ENCODE assay signal across 8 cellular contexts in the genomic region with DNA sequence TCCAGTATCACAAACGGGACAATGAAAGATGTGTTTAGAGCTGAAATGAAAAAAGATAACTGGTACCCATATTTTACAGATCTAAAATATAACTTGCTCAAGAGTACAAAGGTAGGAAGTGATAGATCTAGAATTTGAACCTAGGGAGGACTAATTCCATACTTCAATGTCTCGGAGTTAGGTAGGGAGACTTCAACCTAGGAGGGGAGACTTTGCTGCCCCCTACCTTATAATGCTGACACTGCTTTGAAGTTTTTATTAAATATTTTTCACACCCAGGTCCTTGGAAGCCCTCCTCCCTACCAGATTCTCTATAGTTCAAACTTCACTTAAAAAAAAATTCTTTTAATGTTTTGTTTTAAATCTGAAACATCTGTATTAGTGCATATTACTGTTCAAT. TPM values are rescaled to one million over a fixed set of nuclear protein-coding genes. Genes with fewer than 3 reads are reported as not detected.
DNase-seq lines count a peak whose midpoint lies in the region; ATAC-seq and TF ChIP-seq lines count a peak whose summit lies in the region.

No MANE protein-coding gene starts in this region.

- H4K20me1 ChIP-seq in DOHH2 (ENCODE audit: control insufficient read depth, insufficient read depth, low read depth, low read length) (no peaks in the 10 kb centered on the region), Karpas-422 (ENCODE audit: insufficient read depth, low read depth, low read length) (no peaks in the 10 kb centered on the region), mammary epithelial cell (ENCODE audit: insufficient read depth, low read length) (no peaks in the 10 kb centered on the region)

- DNase-seq in Karpas-422 (peak; percentile 71), mammary epithelial cell (no peak), mesothelial cell of epicardium (ENCODE audit: low spot score in 2 of 2, unreplicated experiment in 2 of 2) (no peak)
- no peak for DNase-seq in stimulated activated CD4-positive, alpha-beta T cell treated with anti-CD3 and anti-CD28 coated beads, Interleukin-15, amount 100 ng/mL, for 24 hours
- DNase-seq in naive thymus-derived CD8-positive, alpha-beta T cell: no peak

- POLR2A ChIA-PET in naive thymus-derived CD8-positive, alpha-beta T cell (lab: Charles Lee): no interaction called here

- in situ Hi-C loops in mammary epithelial cell (cut with MboI; ENCODE audit: low sequenced_read_pairs in 2 of 2): no loop called here

- H3K4me1 ChIP-seq in DOHH2 (ENCODE audit: control insufficient read depth, low read length): no peaks in the 10 kb centered on the region
- peaks cover 3% of the 10 kb centered on the region; the same call in 1 of the 2 replicates for H3K4me1 ChIP-seq in Karpas-422 (ENCODE audit: low read length)
- no peaks in the 10 kb centered on the region for H3K4me1 ChIP-seq in mammary epithelial cell (ENCODE audit: insufficient read depth, low read length)

- H3K27ac ChIP-seq in DOHH2 (ENCODE audit: low read depth, low read length) (no peak overlapping the region), Karpas-422 (ENCODE audit: low read length) (no peak overlapping the region), mammary epithelial cell (ENCODE audit: insufficient read depth, low read depth, low read length) (no peak overlapping the region)

- H3K4me3 ChIP-seq in DOHH2 (ENCODE audit: low read length) (no peak overlapping the region), Karpas-422 (ENCODE audit: low read length) (no peak overlapping the region), mammary epithelial cell (replicated peaks in 1 of 3; ENCODE audit: insufficient read depth in 1 of 3, low read depth in 2 of 3, low read length in 3 of 3) (no peak overlapping the region)

- no peaks in the 10 kb centered on the region for H3F3A ChIP-seq in DOHH2 (ENCODE audit: control insufficient read depth, insufficient read depth)

- H3K4me3 Mint-ChIP-seq in mesothelial cell of epicardium: no peak overlapping the region
- H3K4me3 Mint-ChIP-seq in naive thymus-derived CD8-positive, alpha-beta T cell: no peak overlapping the region

- peaks cover 30% of the 10 kb centered on the region for H3K4me1 Mint-ChIP-seq in mesothelial cell of epicardium
- peaks cover 5 to 15% (median 9%) of the 10 kb centered on the region in 4 donors for H3K4me1 Mint-ChIP-seq in naive thymus-derived CD8-positive, alpha-beta T cell

- ATAC-seq in HG02852 (IDR thresholded peaks at IDR 0.05; ENCODE audit: unreplicated experiment) (no peak), GM21515 (IDR thresholded peaks at IDR 0.05; ENCODE audit: unreplicated experiment) (no peak)
- ATAC-seq in naive thymus-derived CD8-positive, alpha-beta T cell: no peak

- BruUV-seq in mammary epithelial cell (replicated peaks; lab: Mats Ljungman, UMichigan): no TSS peak

- peaks cover 3% of the 10 kb centered on the region for H3K9me3 Mint-ChIP-seq in mesothelial cell of epicardium
- no peaks in the 10 kb centered on the region for H3K9me3 Mint-ChIP-seq in naive thymus-derived CD8-positive, alpha-beta T cell

- CTCF ChIA-PET in mammary epithelial cell (lab: Charles Lee; ENCODE audit: low non-redundant PET): no interaction called here

- no peaks in the 10 kb centered on the region for H3K9me3 ChIP-seq in DOHH2 (ENCODE audit: control insufficient read depth, insufficient read depth, low read length)
- no peaks in the 10 kb centered on the region for H3K9me3 ChIP-seq in Karpas-422 (ENCODE audit: low read length)
- H3K9me3 ChIP-seq in mammary epithelial cell (replicated peaks; ENCODE audit: insufficient read depth, low read length): no peaks in the 10 kb centered on the region

- H3K27me3 ChIP-seq in DOHH2 (ENCODE audit: control insufficient read depth, low read length) (no peaks in the 10 kb centered on the region), Karpas-422 (ENCODE audit: low read length) (no peaks in the 10 kb centered on the region), mammary epithelial cell (ENCODE audit: insufficient read depth, low read length) (no peaks in the 10 kb centered on the region)

- H2AFZ ChIP-seq in Karpas-422 (ENCODE audit: low read length) (no peak overlapping the region), mammary epithelial cell (ENCODE audit: low read depth, low read length) (peak overlapping the region; percentile 24)

- intact Hi-C loops in mammary epithelial cell (cut with micrococcal nuclease): loop anchor here (2.0 to 5.0 kb wide), 2 partner anchors 124 to 203 kb away; partner anchors contain the start of gene MCU

- H3K9ac ChIP-seq in Karpas-422 (ENCODE audit: low read length): no peak overlapping the region
- H3K9ac ChIP-seq in mammary epithelial cell (ENCODE audit: insufficient read depth, low read length): no peak overlapping the region

- H3K79me2 ChIP-seq in DOHH2 (ENCODE audit: control insufficient read depth, low read length) (no peaks in the 10 kb centered on the region), Karpas-422 (ENCODE audit: low read length) (peaks cover 41% of the 10 kb centered on the region), mammary epithelial cell (ENCODE audit: insufficient read depth, low read length) (no peaks in the 10 kb centered on the region)

- dilution Hi-C loops in mammary epithelial cell (cut with HindIII; ENCODE audit: low sequenced_read_pairs): no loop called here

- peak overlapping the region; percentile 25 for H3K27ac Mint-ChIP-seq in mesothelial cell of epicardium
- no peak overlapping the region for H3K27ac Mint-ChIP-seq in naive thymus-derived CD8-positive, alpha-beta T cell

- 75% methylated on average over 2 of the region's 2 CpGs for WGBS in mammary epithelial cell (ENCODE audit: low coverage, missing lambda C conversion rate)

- H3K27me3 Mint-ChIP-seq in mesothelial cell of epicardium (ENCODE audit: low read depth): no peaks in the 10 kb centered on the region
- H3K27me3 Mint-ChIP-seq in naive thymus-derived CD8-positive, alpha-beta T cell: no peaks in the 10 kb centered on the region

- TF ChIP-seq CTCF in DOHH2 (IDR thresholded peaks at IDR 0.05; ENCODE audit: low read depth, low read length, poor library complexity, severe bottlenecking) (peak; percentile 62), mammary epithelial cell (conservative IDR thresholded peaks at IDR 0.05 in 1 of 2, IDR thresholded peaks at IDR 0.05 in 1 of 2; ENCODE audit: extremely low read depth in 1 of 2, insufficient read depth in 1 of 2, low read depth in 1 of 2, low read length in 2 of 2) (peak; percentile 39 to 44), mesothelial cell of epicardium (IDR thresholded peaks at IDR 0.05; ENCODE audit: unreplicated experiment) (no peak)

- no peaks in the 10 kb centered on the region; the same call in 1 of the 2 replicates for H3K36me3 ChIP-seq in DOHH2 (ENCODE audit: control insufficient read depth, low read length)
- peaks cover 3% of the 10 kb centered on the region; the same call in 1 of the 2 replicates for H3K36me3 ChIP-seq in Karpas-422 (ENCODE audit: insufficient read depth, low read length)
- no peaks in the 10 kb centered on the region for H3K36me3 ChIP-seq in mammary epithelial cell (ENCODE audit: insufficient read depth, low read length)

- H3K9me2 ChIP-seq in DOHH2 (replicated peaks; ENCODE audit: control insufficient read depth, low read length): no peaks in the 10 kb centered on the region
- no peaks in the 10 kb centered on the region for H3K9me2 ChIP-seq in Karpas-422 (replicated peaks; ENCODE audit: insufficient read depth, low read length)

- H3K4me2 ChIP-seq in DOHH2 (ENCODE audit: low read length) (no peak overlapping the region), Karpas-422 (ENCODE audit: low read depth, low read length, poor library complexity, severe bottlenecking) (no peak overlapping the region), mammary epithelial cell (ENCODE audit: insufficient read depth, low read depth, low read length) (no peak overlapping the region)

- peaks cover 25% of the 10 kb centered on the region for H3K36me3 Mint-ChIP-seq in mesothelial cell of epicardium
- peaks cover 0 to 38% (median 26%) of the 10 kb centered on the region in 3 donors for H3K36me3 Mint-ChIP-seq in naive thymus-derived CD8-positive, alpha-beta T cell

RNA-seq across cellular contexts. Expression of gene MICU1, which starts 58.0 kb away (rescaled TPM):
- 27.1 and 40.3 TPM in 2 replicates for total RNA-seq in Karpas-422 (2014; rRNA removed; shearing (Covaris generic); ENCODE audit: low replicate concordance)
- total RNA-seq in mammary epithelial cell (10 to 100 TPM; 32.1 to 38.3 TPM), mesothelial cell of epicardium (58.2 to 63.4 TPM (median 63.4 TPM) in 3 replicates)
- 22.5 TPM for polyA plus RNA-seq in mammary epithelial cell
- 27.5 TPM for polyA minus RNA-seq in mammary epithelial cell
- total RNA-seq in naive thymus-derived CD8-positive, alpha-beta T cell: 10 to 100 TPM; 25.9 to 26.4 TPM
- polyA plus RNA-seq in naive thymus-derived CD8-positive, alpha-beta T cell: 10 to 100 TPM; 20.7 to 24.1 (median 21.4) TPM
